In the genomic region with DNA sequence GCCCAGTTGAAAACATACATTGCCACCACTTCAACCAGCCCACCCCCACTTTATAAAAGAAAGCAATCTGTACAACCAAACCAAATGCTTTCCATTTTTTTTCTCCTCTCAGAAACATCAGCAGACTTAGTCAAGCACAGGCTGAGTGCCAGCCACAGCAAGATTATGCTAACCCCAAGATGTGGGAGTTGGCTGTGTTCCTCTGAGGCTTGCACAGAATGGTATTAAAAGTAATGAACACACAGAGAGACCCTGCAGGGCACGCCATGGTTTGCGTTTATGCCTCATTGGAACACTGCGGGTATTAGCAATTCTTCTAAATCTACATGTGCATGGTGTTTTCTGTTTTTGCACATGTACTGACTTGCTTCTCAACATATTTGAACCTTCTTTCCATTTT, we compare ENCODE assay signal across 10 cellular contexts.
DNase-seq lines count a peak whose midpoint lies in the region; ATAC-seq and TF ChIP-seq lines count a peak whose summit lies in the region.
"Had no signal": no experiment of that assay in that cellular context is flagged by ENCODE, and none has a peak within 500 bp of the region (broad histone marks: within the 10 kb centered on the region; RNA-seq: fewer than 3 reads in every experiment).

No MANE protein-coding gene starts in this region.

- H3K27ac ChIP-seq in coronary artery (peak overlapping the region; percentile 74 to 80), aorta (ENCODE audit: low read depth in 1 of 2, low read length in 2 of 2) (no peak overlapping the region)

- no peaks in the 10 kb centered on the region for H3K27me3 ChIP-seq in aorta (ENCODE audit: control insufficient read depth in 1 of 2, insufficient read depth in 2 of 2, low read length in 1 of 2)

- no peaks in the 10 kb centered on the region for H3K9me3 ChIP-seq in aorta (ENCODE audit: control insufficient read depth, low read length)

- ATAC-seq in aorta (ENCODE audit: low FRiP score) (peak; percentile 80), HG02588 (IDR thresholded peaks at IDR 0.05; ENCODE audit: unreplicated experiment) (no peak)

- WGBS in aorta, 2 donors, result 1 to 9% methylated on average over 3 of the region's 3 CpGs

- peak; percentile 6 for DNase-seq in NCI-H1092 treated with DMSO at 0.1 percent for 48 hours (lab: John Stamatoyannopoulos, UW)
- no peak for DNase-seq in NCI-H1092 (lab: John Stamatoyannopoulos, UW)
- no peak for DNase-seq in coronary artery (ENCODE audit: low spot score)
- DNase-seq in midbrain (lab: John Stamatoyannopoulos, UW), result peak; percentile 21
- DNase-seq in aorta, result peak; percentile 79 to 80
- no peak for DNase-seq in mesenteric fat pad (ENCODE audit: low spot score)
- DNase-seq in DMS153 (lab: John Stamatoyannopoulos, UW), result no peak
- DNase-seq: NCI-H1694, SIG-M5 had no signal

- no peak for TF ChIP-seq CTCF in coronary artery (IDR thresholded peaks at IDR 0.05)

- peaks cover 5% of the 10 kb centered on the region in 2 donors for H3K4me1 ChIP-seq in aorta (ENCODE audit: control insufficient read depth in 1 of 2, insufficient read depth in 2 of 2, low read length in 2 of 2)

- intact Hi-C loops in aorta (cut with DNase I), result loop anchor here in 1 of 2 donors (10.0 kb wide), 1 partner anchor 1309 kb away; no protein-coding TSS in a partner anchor

- H3K4me3 ChIP-seq in coronary artery (peak overlapping the region; percentile 25), aorta (ENCODE audit: low read length in 2 of 2) (no peak overlapping the region)

- H3K36me3 ChIP-seq in aorta (ENCODE audit: control insufficient read depth in 1 of 2, insufficient read depth in 2 of 2, low read length in 1 of 2), result no peaks in the 10 kb centered on the region

Comparison
In these comparisons a context has a peak if more than half of its experiments do, and no peak if none do; other contexts are left out.
1. DNase-seq: peak in NCI-H1092 treated with DMSO at 0.1 percent for 48 hours (single experiment), midbrain (single experiment) and aorta (2 of 2); none in NCI-H1092 (single experiment), coronary artery (single experiment), mesenteric fat pad (single experiment) and DMS153 (single experiment).
2. H3K27ac ChIP-seq: peak in coronary artery (2 of 2); none in aorta (0 of 2).